8 cellular contexts compared by ENCODE assay signal in genomic region chr10:52232561-52233350, GRCh38.
A peak's percentile ranks its signal among the peaks of the same experiment; 100 is the strongest.
DNase-seq lines count a peak whose midpoint lies in the region; ATAC-seq and TF ChIP-seq lines count a peak whose summit lies in the region.

No MANE protein-coding gene starts in this region.

- intact Hi-C loops in CD8-positive, alpha-beta T cell (cut with DNase I, micrococcal nuclease) = no loop called here
- intact Hi-C loops in MCF 10A (cut with micrococcal nuclease) = no loop called here
- intact Hi-C loops in natural killer cell (cut with micrococcal nuclease) = no loop called here

- no peak overlapping the region for H3K27ac ChIP-seq in CD8-positive, alpha-beta T cell (ENCODE audit: low read depth, low read length)

- H3K36me3 ChIP-seq in CD8-positive, alpha-beta T cell (ENCODE audit: insufficient read depth, low read length) = no peaks in the 10 kb centered on the region

- H3K4me1 ChIP-seq in CD8-positive, alpha-beta T cell (ENCODE audit: insufficient read depth, low read length) = no peaks in the 10 kb centered on the region

- no peaks in the 10 kb centered on the region for H3K27me3 ChIP-seq in CD8-positive, alpha-beta T cell (ENCODE audit: insufficient read depth, low read length)

- no peaks in the 10 kb centered on the region for H3K9me3 Mint-ChIP-seq in CD8-positive, alpha-beta T cell
- H3K9me3 Mint-ChIP-seq in MCF 10A (ENCODE audit: unreplicated experiment) (no peaks in the 10 kb centered on the region), natural killer cell (peaks cover 0 to 3% of the 10 kb centered on the region in 2 donors)

- CTCF ChIA-PET in CD8-positive, alpha-beta T cell (lab: Charles Lee) = no interaction called here
- CTCF ChIA-PET in MCF 10A (lab: Yijun Ruan, JAX) = interaction anchor here (0.6 to 0.7 kb wide), 2 partner anchors 13 to 16 kb away, joined by 3 to 5 read pairs; no protein-coding TSS in a partner anchor

- H3K27ac Mint-ChIP-seq in CD8-positive, alpha-beta T cell = no peak overlapping the region
- H3K27ac Mint-ChIP-seq in MCF 10A (ENCODE audit: low read depth, unreplicated experiment) (peak overlapping the region; percentile 74), natural killer cell (no peak overlapping the region)

- no peak overlapping the region for H3K4me3 ChIP-seq in CD8-positive, alpha-beta T cell (ENCODE audit: low read depth, low read length)

- H3K4me3 Mint-ChIP-seq in CD8-positive, alpha-beta T cell = peak overlapping the region; percentile 60
- H3K4me3 Mint-ChIP-seq in MCF 10A (ENCODE audit: unreplicated experiment) (peak overlapping the region; percentile 74), natural killer cell (peak overlapping the region; percentile 74)

- no peak for TF ChIP-seq CTCF in CD8-positive, alpha-beta T cell (IDR thresholded peaks at IDR 0.05)
- TF ChIP-seq CTCF in MCF 10A (IDR thresholded peaks at IDR 0.05; ENCODE audit: unreplicated experiment) (no peak), natural killer cell (IDR thresholded peaks at IDR 0.05) (no peak)

- H3K27me3 Mint-ChIP-seq in CD8-positive, alpha-beta T cell (ENCODE audit: low read depth) = peaks cover 5% of the 10 kb centered on the region
- no peaks in the 10 kb centered on the region for H3K27me3 Mint-ChIP-seq in MCF 10A (ENCODE audit: insufficient read depth, unreplicated experiment)
- peaks cover 4 to 9% of the 10 kb centered on the region in 2 donors for H3K27me3 Mint-ChIP-seq in natural killer cell (ENCODE audit: low read depth in 2 of 2)

- DNase-seq in CD8-positive, alpha-beta T cell = no peak
- DNase-seq in MCF 10A (ENCODE audit: unreplicated experiment) (no peak), natural killer cell (no peak), HuH-7.5 (ENCODE audit: low spot score) (no peak), NCI-H82 (lab: John Stamatoyannopoulos, UW) (no peak), KG1 (lab: John Stamatoyannopoulos, UW) (no peak)

- no peaks in the 10 kb centered on the region for H3K36me3 Mint-ChIP-seq in CD8-positive, alpha-beta T cell
- H3K36me3 Mint-ChIP-seq in MCF 10A (ENCODE audit: insufficient read depth, unreplicated experiment) (no peaks in the 10 kb centered on the region), natural killer cell (peaks cover 6% of the 10 kb centered on the region)

- no TSS peak for BruUV-seq in MCF 10A (replicated peaks; lab: Mats Ljungman, UMichigan)

- POLR2A ChIA-PET in CD8-positive, alpha-beta T cell (lab: Charles Lee) = no interaction called here
- POLR2A ChIA-PET in MCF 10A (lab: Yijun Ruan, JAX) = interaction anchor here (0.7 kb wide), 1 partner anchor 86 kb away, joined by 3 read pairs; no protein-coding TSS in a partner anchor

- no peaks in the 10 kb centered on the region for H3K9me3 ChIP-seq in CD8-positive, alpha-beta T cell (ENCODE audit: low read length)

- peaks cover 7% of the 10 kb centered on the region for H3K4me1 Mint-ChIP-seq in CD8-positive, alpha-beta T cell (ENCODE audit: low read depth)
- H3K4me1 Mint-ChIP-seq in MCF 10A (ENCODE audit: insufficient read depth, unreplicated experiment) = peaks cover 9% of the 10 kb centered on the region
- peaks cover 7 to 9% of the 10 kb centered on the region in 2 donors for H3K4me1 Mint-ChIP-seq in natural killer cell

- no peak for ATAC-seq in CD8-positive, alpha-beta T cell
- ATAC-seq in GM21381 (IDR thresholded peaks at IDR 0.05; ENCODE audit: unreplicated experiment) (peak; percentile 96), HG03565 (IDR thresholded peaks at IDR 0.05; ENCODE audit: unreplicated experiment) (peak; percentile 99), natural killer cell (no peak)

Comparison
In these comparisons a context has a peak if more than half of its experiments do, and no peak if none do; other contexts are left out.
1. ATAC-seq: peak in GM21381 (single experiment) and HG03565 (single experiment); none in CD8-positive, alpha-beta T cell (single experiment) and natural killer cell (0 of 3).
2. Peak in every context shown above with its lines, with median percentiles within 50 percentile points of each other: H3K4me3 Mint-ChIP-seq.